7 cellular contexts compared by ENCODE assay signal in genomic region chr2:174633621-174633927, GRCh38. TPM values are rescaled to one million over a fixed set of nuclear protein-coding genes. Genes with fewer than 3 reads are reported as not detected.
A peak's percentile ranks its signal among the peaks of the same experiment; 100 is the strongest.
DNase-seq lines count a peak whose midpoint lies in the region; ATAC-seq and TF ChIP-seq lines count a peak whose summit lies in the region.

No MANE protein-coding gene starts in this region.

- H3K27ac ChIP-seq in subcutaneous abdominal adipose tissue (ENCODE audit: low read depth, low read length), result peak overlapping the region; percentile 65

- H3K4me3 Mint-ChIP-seq in activated CD8-positive, alpha-beta T cell treated with anti-CD3 and anti-CD28 coated beads, Interleukin-2, amount 10 ng/mL, durations not matched to agents 7 days and 5 days, result peak overlapping the region; percentile 85

- peaks cover 5 to 54% (median 36%) of the 10 kb centered on the region in 5 donors for H3K4me1 ChIP-seq in subcutaneous abdominal adipose tissue (ENCODE audit: control insufficient read depth in 5 of 5, insufficient read depth in 5 of 5, low read length in 5 of 5)

- no peaks in the 10 kb centered on the region for H3K9me3 Mint-ChIP-seq in activated CD8-positive, alpha-beta T cell treated with anti-CD3 and anti-CD28 coated beads, Interleukin-2, amount 10 ng/mL, durations not matched to agents 7 days and 5 days (ENCODE audit: insufficient read depth)

- H3K4me3 ChIP-seq in kidney epithelial cell (ENCODE audit: low read depth, low read length) (no peak overlapping the region), subcutaneous abdominal adipose tissue (ENCODE audit: low read depth in 1 of 5, low read length in 5 of 5) (peak overlapping the region; percentile 48 to 62 (median 55))

- peaks cover 69% of the 10 kb centered on the region for H3K4me1 Mint-ChIP-seq in activated CD8-positive, alpha-beta T cell treated with anti-CD3 and anti-CD28 coated beads, Interleukin-2, amount 10 ng/mL, durations not matched to agents 7 days and 5 days (ENCODE audit: low read depth)

- H3K27me3 ChIP-seq in kidney epithelial cell (ENCODE audit: control insufficient read depth, insufficient read depth, low read length) (no peaks in the 10 kb centered on the region), subcutaneous abdominal adipose tissue (ENCODE audit: control insufficient read depth in 5 of 5, insufficient read depth in 4 of 5, low read length in 5 of 5) (no peaks in the 10 kb centered on the region)

- peaks cover 59% of the 10 kb centered on the region for H3K36me3 Mint-ChIP-seq in activated CD8-positive, alpha-beta T cell treated with anti-CD3 and anti-CD28 coated beads, Interleukin-2, amount 10 ng/mL, durations not matched to agents 7 days and 5 days (ENCODE audit: low read depth)

- H3K27ac Mint-ChIP-seq in activated CD8-positive, alpha-beta T cell treated with anti-CD3 and anti-CD28 coated beads, Interleukin-2, amount 10 ng/mL, durations not matched to agents 7 days and 5 days, result peak overlapping the region; percentile 93

- H3K27me3 Mint-ChIP-seq in activated CD8-positive, alpha-beta T cell treated with anti-CD3 and anti-CD28 coated beads, Interleukin-2, amount 10 ng/mL, durations not matched to agents 7 days and 5 days (ENCODE audit: low read depth), result no peaks in the 10 kb centered on the region

- no peaks in the 10 kb centered on the region for H3K36me3 ChIP-seq in kidney epithelial cell (ENCODE audit: control insufficient read depth, insufficient read depth, low read length)
- H3K36me3 ChIP-seq in subcutaneous abdominal adipose tissue (ENCODE audit: control insufficient read depth in 5 of 5, insufficient read depth in 5 of 5, low read length in 5 of 5), result peaks cover 0 to 2% (median 0%) of the 10 kb centered on the region in 5 donors

- CTCF ChIA-PET in activated CD8-positive, alpha-beta T cell treated with anti-CD3 and anti-CD28 coated beads, Interleukin-2, amount 10 ng/mL, durations not matched to agents 7 days and 5 days (lab: Charles Lee), result interaction anchor here (0.7 to 6.6 kb wide), 19 partner anchors 9 to 63 kb away, joined by 3 to 81 read pairs (median 10); partner anchors contain the start of gene WIPF1

- no peak for DNase-seq in activated CD8-positive, alpha-beta T cell treated with anti-CD3 and anti-CD28 coated beads, Interleukin-2, amount 10 ng/mL, durations not matched to agents 7 days and 5 days
- DNase-seq in kidney epithelial cell (ENCODE audit: low read depth), result peak; percentile 31
- DNase-seq in cortex of kidney (lab: John Stamatoyannopoulos, UW), result no peak

- no peak for TF ChIP-seq CTCF in kidney epithelial cell (IDR thresholded peaks at IDR 0.05; ENCODE audit: insufficient read depth, low read length, poor library complexity, severe bottlenecking)

- POLR2A ChIA-PET in activated CD8-positive, alpha-beta T cell treated with anti-CD3 and anti-CD28 coated beads, Interleukin-2, amount 10 ng/mL, durations not matched to agents 7 days and 5 days (lab: Charles Lee), result interaction anchor here (0.9 to 5.7 kb wide), 15 partner anchors 10 to 239 kb away, joined by 3 to 186 read pairs (median 5); partner anchors contain the start of gene WIPF1

- peak overlapping the region in 3 of 5 donors; percentile 60 to 64 (median 63) for H3K9ac ChIP-seq in subcutaneous abdominal adipose tissue (ENCODE audit: low read length in 5 of 5)

- ATAC-seq in HG03342 (IDR thresholded peaks at IDR 0.05; ENCODE audit: unreplicated experiment), result peak; percentile 38
- ATAC-seq in activated CD8-positive, alpha-beta T cell treated with anti-CD3 and anti-CD28 coated beads, Interleukin-2, amount 10 ng/mL, durations not matched to agents 7 days and 5 days, result no peak
- ATAC-seq in GM18909 (IDR thresholded peaks at IDR 0.05; ENCODE audit: poor library complexity, unreplicated experiment), result no peak
- no peak for ATAC-seq in HG02763 (IDR thresholded peaks at IDR 0.05; ENCODE audit: unreplicated experiment)

- no peaks in the 10 kb centered on the region for H3K9me3 ChIP-seq in subcutaneous abdominal adipose tissue (ENCODE audit: control insufficient read depth in 5 of 5, low read length in 5 of 5)

RNA-seq across cellular contexts. Expression of gene WIPF1, which starts 36.0 kb away (rescaled TPM):
- 100 to 1,000 TPM; 357 to 390 TPM for total RNA-seq in activated CD8-positive, alpha-beta T cell treated with anti-CD3 and anti-CD28 coated beads, Interleukin-2, amount 10 ng/mL, durations not matched to agents 7 days and 5 days
- 9.5 and 9.8 TPM in 2 replicates for total RNA-seq in kidney epithelial cell

Comparison
In these comparisons a context has a peak if more than half of its experiments do, and no peak if none do; other contexts are left out.
1. RNA of gene WIPF1, which starts 36.0 kb away (total RNA-seq): 357 to 390 TPM in activated CD8-positive, alpha-beta T cell treated with anti-CD3 and anti-CD28 coated beads, Interleukin-2, amount 10 ng/mL, durations not matched to agents 7 days and 5 days; 9.5 to 9.8 TPM in kidney epithelial cell; every median in the first group is over 10 times any median in the second.